12 cellular contexts compared by ENCODE assay signal in genomic region chr7:139703468-139704307, GRCh38.
A peak's percentile ranks its signal among the peaks of the same experiment; 100 is the strongest.
DNase-seq lines count a peak whose midpoint lies in the region; ATAC-seq, FAIRE-seq and TF ChIP-seq lines count a peak whose summit lies in the region.
"Had no signal": no experiment of that assay in that cellular context is flagged by ENCODE, and none has a peak within 500 bp of the region (broad histone marks: within the 10 kb centered on the region; RNA-seq: fewer than 3 reads in every experiment).

No MANE protein-coding gene starts in this region.

- peak overlapping the region; percentile 8; the same call in 1 of the 2 replicates for H3K4me3 ChIP-seq in GM12864 (ENCODE audit: low read depth, low read length)
- no peak overlapping the region for H3K4me3 ChIP-seq in HepG2 (replicated peaks in 1 of 3; ENCODE audit: insufficient read depth in 1 of 3, low read depth in 2 of 3, low read length in 3 of 3)
- H3K4me3 ChIP-seq: skin epidermis had no signal

- H2AFZ ChIP-seq in HepG2 (ENCODE audit: low read length), result no peak overlapping the region

- TF ChIP-seq CTCF in GM12864 (IDR thresholded peaks at IDR 0.05; ENCODE audit: low read depth, low read length, missing control alignments), result no peak
- no peak for TF ChIP-seq CTCF in HepG2 (CRISPR knock-in tag; IDR thresholded peaks at IDR 0.05)
- no peak for TF ChIP-seq CTCF in mesothelial cell of epicardium (IDR thresholded peaks at IDR 0.05; ENCODE audit: unreplicated experiment)

- no peak overlapping the region for H3K9ac ChIP-seq in HepG2 (ENCODE audit: insufficient read depth, low read depth, low read length)

- H3K9me3 ChIP-seq in HepG2 (ENCODE audit: low read length), result no peaks in the 10 kb centered on the region

- no peak overlapping the region for H3K4me2 ChIP-seq in HepG2 (ENCODE audit: low read depth, low read length)

- H3K27ac Mint-ChIP-seq in mesothelial cell of epicardium, result no peak overlapping the region
- H3K27ac Mint-ChIP-seq in effector memory CD8-positive, alpha-beta T cell, result no peak overlapping the region

- no TSS peak for BruUV-seq in HepG2 (replicated peaks; lab: Mats Ljungman, UMichigan)

- H3K36me3 Mint-ChIP-seq in mesothelial cell of epicardium, result peaks cover 2% of the 10 kb centered on the region
- H3K36me3 Mint-ChIP-seq in effector memory CD8-positive, alpha-beta T cell (ENCODE audit: insufficient read depth), result peaks cover 7% of the 10 kb centered on the region

- no peaks in the 10 kb centered on the region for H3K27me3 ChIP-seq in HepG2 (ENCODE audit: control insufficient read depth in 1 of 2, insufficient read depth in 2 of 2, low read length in 2 of 2)

- POLR2A ChIA-PET in HepG2 (lab: Yijun Ruan, JAX), result no interaction called here

- ATAC-seq in GM21515 (IDR thresholded peaks at IDR 0.05; ENCODE audit: unreplicated experiment) (peak; percentile 21), HG03558 (IDR thresholded peaks at IDR 0.05; ENCODE audit: extremely low read depth, unreplicated experiment) (peak; percentile 6), HepG2 (no peak)
- no peak for ATAC-seq in effector memory CD8-positive, alpha-beta T cell (replicated peaks)
- no peak for ATAC-seq in stimulated activated naive CD8-positive, alpha-beta T cell treated with anti-CD3 and anti-CD28 coated beads, Interleukin-15, Interleukin-2, amounts not matched to agents 100 U/mL and 50 U/mL, for 24 hours
- ATAC-seq: Panc1 had no signal

- FAIRE-seq in HepG2 (lab: Jason Lieb, UNC), result no peak
- FAIRE-seq: colon had no signal

- TF ChIP-seq EP300 in HepG2 (IDR thresholded peaks at IDR 0.05; ENCODE audit: low read depth in 2 of 2, low read length in 2 of 2), result no peak
- TF ChIP-seq EP300 in HepG2 (CRISPR knock-in tag; IDR thresholded peaks at IDR 0.05; ENCODE audit: borderline replicate concordance), result no peak

- DNase-seq in GM12864 (ENCODE audit: low read depth) (no peak), HepG2 (ENCODE audit: low spot score) (no peak), AML-193 (lab: John Stamatoyannopoulos, UW) (no peak), mesothelial cell of epicardium (ENCODE audit: low spot score in 2 of 2, unreplicated experiment in 2 of 2) (no peak)
- DNase-seq in effector memory CD8-positive, alpha-beta T cell, result no peak
- no peak for DNase-seq in stimulated activated naive CD8-positive, alpha-beta T cell treated with anti-CD3 and anti-CD28 coated beads, Interleukin-15, Interleukin-2, amounts not matched to agents 100 U/mL and 50 U/mL, for 24 hours
- DNase-seq: Karpas-422 had no signal

- no peak overlapping the region for H3K27ac ChIP-seq in HepG2 (ENCODE audit: extremely low read length, insufficient read depth, low read length)

- H4K20me1 ChIP-seq in HepG2 (ENCODE audit: insufficient read depth, low read length), result no peaks in the 10 kb centered on the region

- H3K9me3 Mint-ChIP-seq in mesothelial cell of epicardium, result no peaks in the 10 kb centered on the region
- H3K9me3 Mint-ChIP-seq in effector memory CD8-positive, alpha-beta T cell, result no peaks in the 10 kb centered on the region

- CTCF ChIA-PET in HepG2 (lab: Yijun Ruan, JAX; ENCODE audit: low intra/inter-chr PET ratio, low total read pairs), result no interaction called here

- no peaks in the 10 kb centered on the region for H3K27me3 Mint-ChIP-seq in mesothelial cell of epicardium (ENCODE audit: low read depth)
- H3K27me3 Mint-ChIP-seq in effector memory CD8-positive, alpha-beta T cell, result no peaks in the 10 kb centered on the region

- H3K4me3 Mint-ChIP-seq in mesothelial cell of epicardium, result no peak overlapping the region
- no peak overlapping the region for H3K4me3 Mint-ChIP-seq in effector memory CD8-positive, alpha-beta T cell

- no peak for TF ChIP-seq RAD21 in HepG2 (CRISPR knock-in tag; IDR thresholded peaks at IDR 0.05)

- peaks cover 32 to 78% of the 10 kb centered on the region in 2 experiments; a peak in 4 of 5 replicates for H3K36me3 ChIP-seq in HepG2 (replicated peaks in 1 of 2; ENCODE audit: control insufficient read depth in 1 of 2, insufficient read depth in 2 of 2, low read length in 2 of 2)

- 95% methylated on average over 5 of the region's 5 CpGs for WGBS in HepG2 (ENCODE audit: low lambda C conversion rate)

- TF ChIP-seq POLR2A in HepG2 (IDR thresholded peaks at IDR 0.05; ENCODE audit: insufficient read depth in 1 of 2, low read depth in 2 of 2, low read length in 2 of 2), result no peak

- in situ Hi-C loops in HepG2 (cut with HindIII; ENCODE audit: extremely low pct_ligation_motif_present, low pct_unique_long_range_greater_than_20kb), result no loop called here

- H3K4me1 Mint-ChIP-seq in mesothelial cell of epicardium, result no peaks in the 10 kb centered on the region
- peaks cover 11 to 23% of the 10 kb centered on the region in 2 donors for H3K4me1 Mint-ChIP-seq in effector memory CD8-positive, alpha-beta T cell (ENCODE audit: low read depth in 2 of 2)

- H3K4me1 ChIP-seq in HepG2 (ENCODE audit: insufficient read depth, low read length), result no peaks in the 10 kb centered on the region

- intact Hi-C loops in HepG2 (cut with micrococcal nuclease; ENCODE audit: unreplicated experiment), result no loop called here

- peaks cover 14% of the 10 kb centered on the region for H3K79me2 ChIP-seq in HepG2 (ENCODE audit: insufficient read depth, low read length)

TF ChIP-seq in HepG2, 621 proteins besides CTCF, POLR2A, EP300 and RAD21:
- TF ChIP-seq ARNT (IDR thresholded peaks at IDR 0.05) (no peak), ZBTB33 (CRISPR knock-in tag; IDR thresholded peaks at IDR 0.05) (no peak), RBM22 (optimal IDR thresholded peaks at IDR 0.05; ENCODE audit: low read length) (peak; percentile 16)

Comparison
In these comparisons a context has a peak if more than half of its experiments do, and no peak if none do; other contexts are left out.
1. ATAC-seq: peak in GM21515 (single experiment) and HG03558 (single experiment); none in HepG2 (single experiment), effector memory CD8-positive, alpha-beta T cell (single experiment) and stimulated activated naive CD8-positive, alpha-beta T cell treated with anti-CD3 and anti-CD28 coated beads, Interleukin-15, Interleukin-2, amounts not matched to agents 100 U/mL and 50 U/mL, for 24 hours (single experiment).